ENCODE assay signal across 23 cellular contexts in genomic region chr3:115932807-115933206, GRCh38.
DNase-seq lines count a peak whose midpoint lies in the region; ATAC-seq, FAIRE-seq and TF ChIP-seq lines count a peak whose summit lies in the region.
"Had no signal": no experiment of that assay in that cellular context is flagged by ENCODE, and none has a peak within 500 bp of the region (broad histone marks: within the 10 kb centered on the region; RNA-seq: fewer than 3 reads in every experiment).

No MANE protein-coding gene starts in this region.

- CTCF ChIA-PET in GM12878 (lab: Yijun Ruan, JAX) = interaction anchor here (0.6 to 2.7 kb wide), 4 partner anchors 10 to 705 kb away, joined by 3 to 10 read pairs (median 6); no protein-coding TSS in a partner anchor

- H2AFZ ChIP-seq in GM12878 (ENCODE audit: control insufficient read depth, low read depth, low read length) = no peak overlapping the region

- ATAC-seq in GM18519 (IDR thresholded peaks at IDR 0.05; ENCODE audit: low FRiP score, unreplicated experiment) (peak; percentile 59), GM21723 (IDR thresholded peaks at IDR 0.05; ENCODE audit: unreplicated experiment) (peak; percentile 66), HG03442 (IDR thresholded peaks at IDR 0.05; ENCODE audit: unreplicated experiment) (peak; percentile 71), GM12878 (peak; percentile 62), GM18909 (IDR thresholded peaks at IDR 0.05; ENCODE audit: poor library complexity, unreplicated experiment) (no peak), HG02678 (IDR thresholded peaks at IDR 0.05; ENCODE audit: unreplicated experiment) (no peak)
- ATAC-seq: HCT116, lower lobe of right lung had no signal

- no peaks in the 10 kb centered on the region for H3K9me3 ChIP-seq in GM12878 (replicated peaks; ENCODE audit: control insufficient read depth, insufficient read depth, low read length)
- H3K9me3 ChIP-seq in WERI-Rb-1 (ENCODE audit: severe bottlenecking) = no peaks in the 10 kb centered on the region
- H3K9me3 ChIP-seq: adrenal gland, lower lobe of right lung, right atrium auricular region had no signal

- WGBS in GM12878 (ENCODE audit: insufficient coverage, insufficient replicate concordance, low lambda C conversion rate, missing lambda C conversion rate) = 15% methylated on average over 7 of the region's 7 CpGs

- POLR2A ChIA-PET in GM12878 (lab: Charles Lee) = no interaction called here

- no peak overlapping the region for H3K4me3 ChIP-seq in GM12878
- no peak overlapping the region for H3K4me3 ChIP-seq in WERI-Rb-1 (ENCODE audit: low read depth, low read length)
- H3K4me3 ChIP-seq: adrenal gland, lower lobe of right lung, right atrium auricular region had no signal

- TF ChIP-seq RAD21 in GM12878 (IDR thresholded peaks at IDR 0.05; ENCODE audit: insufficient read depth, low read depth, low read length) = no peak

- no peaks in the 10 kb centered on the region for H3K79me2 ChIP-seq in GM12878 (ENCODE audit: control insufficient read depth, insufficient read depth, low read length)

- no peak overlapping the region for H3K27ac ChIP-seq in GM12878 (ENCODE audit: control insufficient read depth, insufficient read depth)
- no peak overlapping the region for H3K27ac ChIP-seq in WERI-Rb-1
- H3K27ac ChIP-seq: adrenal gland, lower lobe of right lung, right atrium auricular region had no signal

- no TSS peak for BruUV-seq in GM12878 (replicated peaks; lab: Mats Ljungman, UMichigan)

- TF ChIP-seq CTCF in GM12878 (IDR thresholded peaks at IDR 0.05 in 2 of 3, conservative IDR thresholded peaks at IDR 0.05 in 1 of 3; ENCODE audit: control insufficient read depth in 2 of 3, extremely low read depth in 1 of 3, insufficient read depth in 1 of 3, low read depth in 3 of 3, low read length in 3 of 3) (no peak), WERI-Rb-1 (IDR thresholded peaks at IDR 0.05; ENCODE audit: low read depth, low read length) (no peak)

- no peaks in the 10 kb centered on the region for H4K20me1 ChIP-seq in GM12878 (ENCODE audit: control insufficient read depth, insufficient read depth)

- DNase-seq in GM12878 (ENCODE audit: low read depth, low spot score) (no peak), WERI-Rb-1 (no peak)
- DNase-seq: activated CD4-positive, alpha-beta T cell treated with anti-CD3 and anti-CD28 coated beads, Interleukin-2, amount 10 ng/mL, durations not matched to agents 7 days and 5 days; activated CD8-positive, alpha-beta memory T cell treated with anti-CD3 and anti-CD28 coated beads, Interleukin-2, amount 50 U/mL, for 48 hours; activated gamma-delta T cell; adrenal gland; CD4-positive, alpha-beta memory T cell; DMS153; GDM1; hippocampal formation; lower lobe of right lung; NCI-H2029 treated with DMSO at 0.1 percent for 48 hours; NCI-H510A; NK-92 treated with Interleukin-12 subunit alpha and Interleukin-12 subunit beta, amount 100 ng/mL, for 24 hours had no signal

- TF ChIP-seq EP300 in GM12878 (IDR thresholded peaks at IDR 0.05; ENCODE audit: borderline replicate concordance in 1 of 2, control insufficient read depth in 1 of 2, low read depth in 2 of 2, low read length in 2 of 2) = no peak

- intact Hi-C loops in GM12878 (cut with micrococcal nuclease; ENCODE audit: unreplicated experiment) = no loop called here

- TF ChIP-seq POLR2A in GM12878 (IDR thresholded peaks at IDR 0.05; ENCODE audit: low read depth, low read length) = no peak

- H3K4me1 ChIP-seq in GM12878 (ENCODE audit: control insufficient read depth, insufficient read depth, low read length) = peaks cover 11% of the 10 kb centered on the region; the same call in 1 of the 2 replicates
- H3K4me1 ChIP-seq: adrenal gland, lower lobe of right lung, right atrium auricular region had no signal

- no peak overlapping the region for H3K9ac ChIP-seq in GM12878 (ENCODE audit: control insufficient read depth, insufficient read depth, low read length)

- H3K4me2 ChIP-seq in GM12878 (ENCODE audit: control insufficient read depth, insufficient read depth) = peak overlapping the region; percentile 60

- in situ Hi-C loops in GM12878 (cut with MboI) = no loop called here

- SMC1A ChIA-PET in GM12878 (lab: Charles Lee; ENCODE audit: uncharacterized antibody, unreplicated experiment) = interaction anchor here (0.6 to 4.9 kb wide), 7 partner anchors 10 to 452 kb away, joined by 3 to 36 read pairs (median 3); no protein-coding TSS in a partner anchor

- FAIRE-seq in GM12878 (lab: Jason Lieb, UNC) = no peak
- FAIRE-seq: bronchial epithelial cell, endothelial cell of umbilical vein had no signal

- H3K27me3 ChIP-seq in GM12878 (replicated peaks in 1 of 2; ENCODE audit: control insufficient read depth in 2 of 2, insufficient read depth in 2 of 2, low read length in 1 of 2) = no peaks in the 10 kb centered on the region
- no peaks in the 10 kb centered on the region for H3K27me3 ChIP-seq in WERI-Rb-1 (ENCODE audit: insufficient read depth, low read depth, severe bottlenecking)
- H3K27me3 ChIP-seq: adrenal gland, right atrium auricular region had no signal

- RAD21 ChIA-PET in GM12878 (lab: Charles Lee; ENCODE audit: unreplicated experiment) = interaction anchor here (0.6 to 1.5 kb wide), 3 partner anchors 11 to 387 kb away, joined by 3 to 5 read pairs (median 3); no protein-coding TSS in a partner anchor

- H3K36me3 ChIP-seq in GM12878 (ENCODE audit: control insufficient read depth in 2 of 2, insufficient read depth in 2 of 2, low read length in 1 of 2) = no peaks in the 10 kb centered on the region
- no peaks in the 10 kb centered on the region for H3K36me3 ChIP-seq in WERI-Rb-1
- H3K36me3 ChIP-seq: adrenal gland, lower lobe of right lung, right atrium auricular region had no signal

TF ChIP-seq in GM12878, 131 proteins besides CTCF, POLR2A, EP300 and RAD21:
- TF ChIP-seq IKZF2 (IDR thresholded peaks at IDR 0.05) (peak; percentile 67 to 71; a peak in 3 of 4 replicates), MTA2 (IDR thresholded peaks at IDR 0.05; ENCODE audit: low read depth) (0 out of 2 replicates have a peak, but pooled peaks have one; percentile 12), IRF4 (IDR thresholded peaks at IDR 0.05; ENCODE audit: low read depth, low read length) (no peak), TAF1 (IDR thresholded peaks at IDR 0.05; ENCODE audit: borderline replicate concordance, low read depth, low read length) (no peak), ZNF24 (IDR thresholded peaks at IDR 0.05) (no peak), IKZF1 (conservative IDR thresholded peaks at IDR 0.05) (peak; percentile 63; the same call in 1 of the 2 replicates), ATF7 (IDR thresholded peaks at IDR 0.05; ENCODE audit: low read depth) (no peak), SPI1 (IDR thresholded peaks at IDR 0.05; ENCODE audit: borderline replicate concordance, insufficient read depth, low read depth, low read length) (peak; percentile 71; the same call in 1 of the 2 replicates), EED (IDR thresholded peaks at IDR 0.05; ENCODE audit: low read depth) (peak; percentile 52), WRNIP1 (IDR thresholded peaks at IDR 0.05; ENCODE audit: borderline replicate concordance, low read depth, low read length) (no peak), DPF2 (IDR thresholded peaks at IDR 0.05) (0 out of 2 replicates have a peak, but pooled peaks have one; percentile 17), EGR1 (IDR thresholded peaks at IDR 0.05; ENCODE audit: borderline replicate concordance in 1 of 2, low read depth in 2 of 2, low read length in 2 of 2) (no peak)
- TF ChIP-seq, protein P1, sequence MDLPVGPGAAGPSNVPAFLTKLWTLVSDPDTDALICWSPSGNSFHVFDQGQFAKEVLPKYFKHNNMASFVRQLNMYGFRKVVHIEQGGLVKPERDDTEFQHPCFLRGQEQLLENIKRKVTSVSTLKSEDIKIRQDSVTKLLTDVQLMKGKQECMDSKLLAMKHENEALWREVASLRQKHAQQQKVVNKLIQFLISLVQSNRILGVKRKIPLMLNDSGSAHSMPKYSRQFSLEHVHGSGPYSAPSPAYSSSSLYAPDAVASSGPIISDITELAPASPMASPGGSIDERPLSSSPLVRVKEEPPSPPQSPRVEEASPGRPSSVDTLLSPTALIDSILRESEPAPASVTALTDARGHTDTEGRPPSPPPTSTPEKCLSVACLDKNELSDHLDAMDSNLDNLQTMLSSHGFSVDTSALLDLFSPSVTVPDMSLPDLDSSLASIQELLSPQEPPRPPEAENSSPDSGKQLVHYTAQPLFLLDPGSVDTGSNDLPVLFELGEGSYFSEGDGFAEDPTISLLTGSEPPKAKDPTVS (IDR thresholded peaks at IDR 0.05; ENCODE audit: low read depth, low read length) = no peak

Comparison
In these comparisons a context has a peak if more than half of its experiments do, and no peak if none do; other contexts are left out.
1. ATAC-seq: peak in GM18519 (single experiment), GM21723 (single experiment), HG03442 (single experiment) and GM12878 (single experiment); none in GM18909 (single experiment) and HG02678 (single experiment).